28 cellular contexts compared by ENCODE assay signal in genomic region chr3:69189487-69189886, GRCh38.
DNase-seq lines count a peak whose midpoint lies in the region; ATAC-seq, FAIRE-seq and TF ChIP-seq lines count a peak whose summit lies in the region.
"Had no signal": no experiment of that assay in that cellular context is flagged by ENCODE, and none has a peak within 500 bp of the region (broad histone marks: within the 10 kb centered on the region; RNA-seq: fewer than 3 reads in every experiment).

No MANE protein-coding gene starts in this region.

- H3K4me1 Mint-ChIP-seq in stimulated activated effector memory CD8-positive, alpha-beta T cell treated with anti-CD3 and anti-CD28 coated beads, Interleukin-12 subunit alpha, Interleukin-12 subunit beta, amount 100 ng/mL, for 72 hours = peaks cover 8% of the 10 kb centered on the region

- H3K4me3 Mint-ChIP-seq in stimulated activated effector memory CD8-positive, alpha-beta T cell treated with anti-CD3 and anti-CD28 coated beads, Interleukin-12 subunit alpha, Interleukin-12 subunit beta, amount 100 ng/mL, for 72 hours = no peak overlapping the region
- H3K4me3 Mint-ChIP-seq: CD8-positive, alpha-beta T cell had no signal

- peaks cover 100% of the 10 kb centered on the region for H3K36me3 Mint-ChIP-seq in stimulated activated effector memory CD8-positive, alpha-beta T cell treated with anti-CD3 and anti-CD28 coated beads, Interleukin-12 subunit alpha, Interleukin-12 subunit beta, amount 100 ng/mL, for 72 hours

- TF ChIP-seq CTCF in bronchial epithelial cell (IDR thresholded peaks at IDR 0.05; ENCODE audit: insufficient read depth, low read length, severe bottlenecking) = no peak

- no peaks in the 10 kb centered on the region for H3K27me3 ChIP-seq in bronchial epithelial cell (ENCODE audit: control insufficient read depth, insufficient read depth, low read length)
- H3K27me3 ChIP-seq: MG63, SJSA1 had no signal

- ATAC-seq in GM18867 (IDR thresholded peaks at IDR 0.05; ENCODE audit: unreplicated experiment) (peak; percentile 60), HG03354 (IDR thresholded peaks at IDR 0.05; ENCODE audit: poor library complexity, severe bottlenecking, unreplicated experiment) (peak; percentile 54), GM19467 (IDR thresholded peaks at IDR 0.05; ENCODE audit: unreplicated experiment) (no peak)
- ATAC-seq in stimulated activated effector memory CD8-positive, alpha-beta T cell treated with anti-CD3 and anti-CD28 coated beads, Interleukin-12 subunit alpha, Interleukin-12 subunit beta, amount 100 ng/mL, for 72 hours = peak; percentile 55
- ATAC-seq: A549; CD8-positive, alpha-beta T cell; K562 had no signal

- H3K36me3 ChIP-seq in bronchial epithelial cell (ENCODE audit: control insufficient read depth, insufficient read depth, low read length) = peaks cover 15% of the 10 kb centered on the region
- H3K36me3 ChIP-seq: MG63, SJSA1 had no signal

- no peaks in the 10 kb centered on the region for H3K9me3 Mint-ChIP-seq in stimulated activated effector memory CD8-positive, alpha-beta T cell treated with anti-CD3 and anti-CD28 coated beads, Interleukin-12 subunit alpha, Interleukin-12 subunit beta, amount 100 ng/mL, for 72 hours
- H3K9me3 Mint-ChIP-seq: CD8-positive, alpha-beta T cell had no signal

- H3K27ac Mint-ChIP-seq in stimulated activated effector memory CD8-positive, alpha-beta T cell treated with anti-CD3 and anti-CD28 coated beads, Interleukin-12 subunit alpha, Interleukin-12 subunit beta, amount 100 ng/mL, for 72 hours = no peak overlapping the region
- H3K27ac Mint-ChIP-seq: CD8-positive, alpha-beta T cell had no signal

- FAIRE-seq in bronchial epithelial cell (lab: Jason Lieb, UNC) = no peak
- FAIRE-seq: A549, GM12891, HTR-8/SVneo, K562 had no signal

- DNase-seq in bronchial epithelial cell (ENCODE audit: low read depth) = peak; percentile 42
- DNase-seq in stimulated activated effector memory CD8-positive, alpha-beta T cell treated with anti-CD3 and anti-CD28 coated beads, Interleukin-12 subunit alpha, Interleukin-12 subunit beta, amount 100 ng/mL, for 72 hours (ENCODE audit: low spot score in 2 of 2) = no peak
- no peak for DNase-seq in effector CD8-positive, alpha-beta T cell (lab: John Stamatoyannopoulos, UW)
- no peak for DNase-seq in NK-92 treated with Interleukin-12 subunit alpha and Interleukin-12 subunit beta, amount 100 ng/mL, for 24 hours (lab: John Stamatoyannopoulos, UW)
- DNase-seq: C1 segment of cervical spinal cord; Caco-2; CD8-positive, alpha-beta T cell; GDM1; GOT3; HCEC 1CT; Kasumi-1; MG63; NCI-H1105 treated with DMSO at 0.1 percent for 48 hours; NCI-H1694; NCI-H2029 treated with DMSO at 0.1 percent for 48 hours; NCI-H446 treated with DMSO at 0.1 percent for 48 hours; NCI-H526; NCI-H82; Right ventricle myocardium superior; RPMI8226 had no signal

- H3K4me3 ChIP-seq in bronchial epithelial cell (ENCODE audit: low read depth, low read length) = no peak overlapping the region
- H3K4me3 ChIP-seq: A549, K562, MG63, SJSA1 had no signal
